21 cellular contexts compared by ENCODE assay signal in the genomic region with DNA sequence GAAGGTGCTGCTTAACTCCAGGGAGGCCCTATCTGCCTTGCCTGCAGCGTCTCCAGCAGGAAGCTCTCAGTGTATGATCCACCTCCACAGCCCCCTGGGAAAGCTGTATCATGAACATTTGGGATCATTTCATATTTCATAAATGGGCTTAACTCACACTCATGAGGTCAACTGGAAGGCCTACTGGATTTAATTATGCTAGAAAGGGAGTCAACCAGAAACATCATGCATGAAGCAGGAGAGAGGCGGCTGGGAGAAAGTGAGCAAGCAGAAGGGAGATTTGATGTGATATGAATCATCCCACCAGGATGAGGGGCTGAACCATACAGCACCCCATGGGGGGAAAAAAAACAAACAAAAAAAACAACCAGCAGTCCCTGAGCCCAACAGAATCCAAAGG.
"Had no signal": no experiment of that assay in that cellular context is flagged by ENCODE, and none has a peak within 500 bp of the region (broad histone marks: within the 10 kb centered on the region; RNA-seq: fewer than 3 reads in every experiment).

No MANE protein-coding gene starts in this region.

- H3K27me3 ChIP-seq: esophagus squamous epithelium, gastrocnemius medialis, right lobe of liver, tibial artery, upper lobe of right lung had no signal

- H3K9me3 ChIP-seq: esophagus squamous epithelium, gastrocnemius medialis, lower lobe of right lung, psoas muscle, right lobe of liver, tibial artery, upper lobe of right lung had no signal

- H3K36me3 ChIP-seq: esophagus squamous epithelium, gastrocnemius medialis, left ventricle myocardium inferior, lower lobe of right lung, right lobe of liver, tibial artery, upper lobe of right lung had no signal

- H3K27ac ChIP-seq: epithelial cell of prostate, esophagus squamous epithelium, gastrocnemius medialis, left ventricle myocardium inferior, lower lobe of right lung, psoas muscle, right lobe of liver, tibial artery, upper lobe of right lung had no signal

- H3K4me1 ChIP-seq: esophagus squamous epithelium, left ventricle myocardium inferior, lower lobe of right lung, right lobe of liver, upper lobe of right lung had no signal

- ATAC-seq: effector memory CD8-positive, alpha-beta T cell; gastrocnemius medialis; left cardiac atrium; lower lobe of right lung; natural killer cell treated with Interleukin-12 subunit alpha and Interleukin-12 subunit beta and Interleukin-15 and Interleukin-18, amount 100 ng/mL, for 72 hours; right lobe of liver; stimulated activated naive CD8-positive, alpha-beta T cell treated with anti-CD3 and anti-CD28 coated beads, Interleukin-15, Interleukin-2, amounts not matched to agents 100 U/mL and 50 U/mL, for 24 hours; upper lobe of right lung had no signal

- H3K4me3 ChIP-seq: esophagus squamous epithelium, gastrocnemius medialis, left ventricle myocardium inferior, lower lobe of right lung, psoas muscle, right lobe of liver, tibial artery, upper lobe of right lung had no signal

- DNase-seq: cerebellar nuclear complex; effector memory CD8-positive, alpha-beta T cell; esophagus squamous epithelium; gastrocnemius medialis; glutamatergic neuron; islet precursor cell; left cardiac atrium; left ventricle myocardium inferior; lower lobe of right lung; midbrain; occipital lobe; psoas muscle; retina; right lobe of liver; stimulated activated CD4-positive, alpha-beta T cell treated with anti-CD3 and anti-CD28 coated beads, Interleukin-4, amount 100 ng/mL, for 1 hour; stimulated activated CD8-positive, alpha-beta memory T cell treated with anti-CD3 and anti-CD28 coated beads, Interleukin-4, amount 100 ng/mL, for 48 hours; stimulated activated naive CD8-positive, alpha-beta T cell treated with anti-CD3 and anti-CD28 coated beads, Interleukin-15, Interleukin-2, amounts not matched to agents 100 U/mL and 50 U/mL, for 24 hours; tibial artery; upper lobe of right lung had no signal
